ENCODE assay signal across 1 cellular context in genomic region chr3:152860736-152861135, GRCh38.
TF ChIP-seq lines count a peak whose summit lies in the region.

No MANE protein-coding gene starts in this region.

TF ChIP-seq in HepG2, 621 proteins besides CTCF, POLR2A, EP300 and RAD21:
- TF ChIP-seq TOPORS (CRISPR knock-in tag; IDR thresholded peaks at IDR 0.05) = no peak
- no peak for TF ChIP-seq LCORL (IDR thresholded peaks at IDR 0.05)
- TF ChIP-seq LCORL (CRISPR knock-in tag; IDR thresholded peaks at IDR 0.05) = no peak
- TF ChIP-seq SIN3B (IDR thresholded peaks at IDR 0.05; ENCODE audit: low read length) = no peak
- TF ChIP-seq ATF7 (IDR thresholded peaks at IDR 0.05) = 0 out of 2 replicates have a peak, but pooled peaks have one; percentile 15
- no peak for TF ChIP-seq ATF7 (CRISPR knock-in tag; IDR thresholded peaks at IDR 0.05)
TF ChIP-seq in HepG2: peak in this region for 1.
